Comparison of ENCODE assay signal across 1 cellular context in genomic region chr3:72598856-72599255, GRCh38.
TF ChIP-seq lines count a peak whose summit lies in the region.

No MANE protein-coding gene starts in this region.

TF ChIP-seq in GM23338, 12 proteins besides CTCF, POLR2A, EP300 and RAD21 (continued from another document):
- TF ChIP-seq JUNB (IDR thresholded peaks at IDR 0.05; ENCODE audit: unreplicated experiment) (no peak), REST (IDR thresholded peaks at IDR 0.05; ENCODE audit: unreplicated experiment) (no peak), ZNF462 (CRISPR knock-in tag; IDR thresholded peaks at IDR 0.05) (no peak), ZNF331 (CRISPR knock-in tag; IDR thresholded peaks at IDR 0.05; ENCODE audit: low read depth) (no peak), CREB1 (CRISPR knock-in tag; IDR thresholded peaks at IDR 0.05; ENCODE audit: low read depth) (no peak), EZH2 (IDR thresholded peaks at IDR 0.05; ENCODE audit: low read depth, unreplicated experiment) (no peak), EZH2phosphoT487 (IDR thresholded peaks at IDR 0.05; ENCODE audit: unreplicated experiment) (no peak), STAT1 (IDR thresholded peaks at IDR 0.05; ENCODE audit: unreplicated experiment) (no peak)
